Comparison of ENCODE assay signal across 1 cellular context in the genomic region with DNA sequence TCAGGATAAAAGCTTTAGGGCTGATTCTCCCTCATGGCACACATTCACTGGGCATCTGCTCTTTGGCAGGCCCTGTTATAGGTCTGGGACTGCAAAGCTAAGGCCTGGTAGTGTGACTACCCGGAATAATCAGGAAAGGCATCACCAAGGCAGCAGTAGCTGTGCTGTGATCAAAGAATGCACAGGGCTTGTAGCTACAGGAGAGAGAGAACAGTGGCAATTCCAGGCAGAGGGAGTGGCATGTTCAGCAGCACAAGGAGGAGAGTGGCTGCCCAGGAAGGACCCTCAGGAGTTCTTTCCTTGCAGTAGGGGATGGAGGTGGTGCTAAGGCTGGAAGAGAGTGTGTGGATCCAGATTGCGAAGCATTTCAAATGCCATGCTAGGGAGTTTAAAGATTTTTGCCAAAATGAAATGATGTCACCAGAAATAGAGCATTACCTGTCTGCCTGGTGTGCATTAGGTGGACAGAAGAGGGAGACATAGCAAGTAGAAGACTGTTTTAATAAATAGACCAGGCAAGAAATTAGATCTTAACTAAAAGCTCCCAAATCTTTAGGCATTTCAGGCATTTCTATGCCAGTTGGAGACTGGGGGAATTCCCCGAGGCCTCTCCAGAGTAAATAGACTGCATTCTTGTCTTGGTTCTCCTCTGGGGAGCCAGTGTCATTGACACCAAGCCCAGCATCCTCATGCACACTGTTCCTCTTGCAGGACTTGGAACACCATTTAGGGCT.
TF ChIP-seq lines count a peak whose summit lies in the region.

No MANE protein-coding gene starts in this region.

TF ChIP-seq in GM23338, 12 proteins besides CTCF, POLR2A, EP300 and RAD21 (continued from another document):
- TF ChIP-seq, protein P1, sequence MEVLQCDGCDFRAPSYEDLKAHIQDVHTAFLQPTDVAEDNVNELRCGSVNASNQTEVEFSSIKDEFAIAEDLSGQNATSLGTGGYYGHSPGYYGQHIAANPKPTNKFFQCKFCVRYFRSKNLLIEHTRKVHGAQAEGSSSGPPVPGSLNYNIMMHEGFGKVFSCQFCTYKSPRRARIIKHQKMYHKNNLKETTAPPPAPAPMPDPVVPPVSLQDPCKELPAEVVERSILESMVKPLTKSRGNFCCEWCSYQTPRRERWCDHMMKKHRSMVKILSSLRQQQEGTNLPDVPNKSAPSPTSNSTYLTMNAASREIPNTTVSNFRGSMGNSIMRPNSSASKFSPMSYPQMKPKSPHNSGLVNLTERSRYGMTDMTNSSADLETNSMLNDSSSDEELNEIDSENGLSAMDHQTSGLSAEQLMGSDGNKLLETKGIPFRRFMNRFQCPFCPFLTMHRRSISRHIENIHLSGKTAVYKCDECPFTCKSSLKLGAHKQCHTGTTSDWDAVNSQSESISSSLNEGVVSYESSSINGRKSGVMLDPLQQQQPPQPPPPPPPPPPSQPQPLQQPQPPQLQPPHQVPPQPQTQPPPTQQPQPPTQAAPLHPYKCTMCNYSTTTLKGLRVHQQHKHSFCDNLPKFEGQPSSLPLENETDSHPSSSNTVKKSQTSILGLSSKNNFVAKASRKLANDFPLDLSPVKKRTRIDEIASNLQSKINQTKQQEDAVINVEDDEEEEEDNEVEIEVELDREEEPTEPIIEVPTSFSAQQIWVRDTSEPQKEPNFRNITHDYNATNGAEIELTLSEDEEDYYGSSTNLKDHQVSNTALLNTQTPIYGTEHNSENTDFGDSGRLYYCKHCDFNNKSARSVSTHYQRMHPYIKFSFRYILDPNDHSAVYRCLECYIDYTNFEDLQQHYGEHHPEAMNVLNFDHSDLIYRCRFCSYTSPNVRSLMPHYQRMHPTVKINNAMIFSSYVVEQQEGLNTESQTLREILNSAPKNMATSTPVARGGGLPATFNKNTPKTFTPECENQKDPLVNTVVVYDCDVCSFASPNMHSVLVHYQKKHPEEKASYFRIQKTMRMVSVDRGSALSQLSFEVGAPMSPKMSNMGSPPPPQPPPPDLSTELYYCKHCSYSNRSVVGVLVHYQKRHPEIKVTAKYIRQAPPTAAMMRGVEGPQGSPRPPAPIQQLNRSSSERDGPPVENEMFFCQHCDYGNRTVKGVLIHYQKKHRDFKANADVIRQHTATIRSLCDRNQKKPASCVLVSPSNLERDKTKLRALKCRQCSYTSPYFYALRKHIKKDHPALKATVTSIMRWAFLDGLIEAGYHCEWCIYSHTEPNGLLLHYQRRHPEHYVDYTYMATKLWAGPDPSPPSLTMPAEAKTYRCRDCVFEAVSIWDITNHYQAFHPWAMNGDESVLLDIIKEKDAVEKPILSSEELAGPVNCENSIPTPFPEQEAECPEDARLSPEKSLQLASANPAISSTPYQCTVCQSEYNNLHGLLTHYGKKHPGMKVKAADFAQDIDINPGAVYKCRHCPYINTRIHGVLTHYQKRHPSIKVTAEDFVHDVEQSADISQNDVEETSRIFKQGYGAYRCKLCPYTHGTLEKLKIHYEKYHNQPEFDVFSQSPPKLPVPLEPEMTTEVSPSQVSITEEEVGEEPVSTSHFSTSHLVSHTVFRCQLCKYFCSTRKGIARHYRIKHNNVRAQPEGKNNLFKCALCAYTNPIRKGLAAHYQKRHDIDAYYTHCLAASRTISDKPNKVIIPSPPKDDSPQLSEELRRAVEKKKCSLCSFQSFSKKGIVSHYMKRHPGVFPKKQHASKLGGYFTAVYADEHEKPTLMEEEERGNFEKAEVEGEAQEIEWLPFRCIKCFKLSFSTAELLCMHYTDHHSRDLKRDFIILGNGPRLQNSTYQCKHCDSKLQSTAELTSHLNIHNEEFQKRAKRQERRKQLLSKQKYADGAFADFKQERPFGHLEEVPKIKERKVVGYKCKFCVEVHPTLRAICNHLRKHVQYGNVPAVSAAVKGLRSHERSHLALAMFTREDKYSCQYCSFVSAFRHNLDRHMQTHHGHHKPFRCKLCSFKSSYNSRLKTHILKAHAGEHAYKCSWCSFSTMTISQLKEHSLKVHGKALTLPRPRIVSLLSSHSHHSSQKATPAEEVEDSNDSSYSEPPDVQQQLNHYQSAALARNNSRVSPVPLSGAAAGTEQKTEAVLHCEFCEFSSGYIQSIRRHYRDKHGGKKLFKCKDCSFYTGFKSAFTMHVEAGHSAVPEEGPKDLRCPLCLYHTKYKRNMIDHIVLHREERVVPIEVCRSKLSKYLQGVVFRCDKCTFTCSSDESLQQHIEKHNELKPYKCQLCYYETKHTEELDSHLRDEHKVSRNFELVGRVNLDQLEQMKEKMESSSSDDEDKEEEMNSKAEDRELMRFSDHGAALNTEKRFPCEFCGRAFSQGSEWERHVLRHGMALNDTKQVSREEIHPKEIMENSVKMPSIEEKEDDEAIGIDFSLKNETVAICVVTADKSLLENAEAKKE (CRISPR knock-in tag; IDR thresholded peaks at IDR 0.05) = no peak
- TF ChIP-seq CREB1 (CRISPR knock-in tag; IDR thresholded peaks at IDR 0.05; ENCODE audit: low read depth) (no peak), EZH2 (IDR thresholded peaks at IDR 0.05; ENCODE audit: low read depth, unreplicated experiment) (no peak), ETS1 (IDR thresholded peaks at IDR 0.05) (no peak), POLR2AphosphoS5 (IDR thresholded peaks at IDR 0.05; ENCODE audit: low read depth) (no peak), ZNF114 (CRISPR knock-in tag; IDR thresholded peaks at IDR 0.05) (no peak)
